Comparison of ENCODE assay signal across 8 cellular contexts in genomic region chr6:129893513-129894098, GRCh38. TPM values are rescaled to one million over a fixed set of nuclear protein-coding genes. Genes with fewer than 3 reads are reported as not detected.
A peak's percentile ranks its signal among the peaks of the same experiment; 100 is the strongest.
DNase-seq lines count a peak whose midpoint lies in the region; FAIRE-seq and TF ChIP-seq lines count a peak whose summit lies in the region.

No MANE protein-coding gene starts in this region.

- DNase-seq in LHCN-M2 (ENCODE audit: low read depth) (peak; percentile 37), choroid plexus epithelial cell (ENCODE audit: low read depth) (peak; percentile 69), kidney glomerular epithelial cell (lab: John Stamatoyannopoulos, UW) (no peak), COR-L47 (lab: John Stamatoyannopoulos, UW) (no peak), NCI-H1436 (lab: John Stamatoyannopoulos, UW) (no peak), NOMO-1 (lab: John Stamatoyannopoulos, UW; ENCODE audit: unreplicated experiment in 2 of 2) (no peak)

- H3K36me3 ChIP-seq in neural cell (ENCODE audit: insufficient read depth, low read length), result no peaks in the 10 kb centered on the region

- FAIRE-seq in G401.6 (lab: Jason Lieb, UNC), result peak; percentile 51

- no peak for TF ChIP-seq EP300 in neural cell (conservative IDR thresholded peaks at IDR 0.05; ENCODE audit: poor library complexity, severe bottlenecking)

- H3K4me3 ChIP-seq in choroid plexus epithelial cell (ENCODE audit: low read depth, low read length) (no peak overlapping the region), neural cell (ENCODE audit: low read length) (no peak overlapping the region)

- H3K79me2 ChIP-seq in neural cell (replicated peaks; ENCODE audit: insufficient read depth, low read length), result no peaks in the 10 kb centered on the region

- no peaks in the 10 kb centered on the region for H3F3A ChIP-seq in neural cell (ENCODE audit: insufficient read depth, low read length, poor library complexity, severe bottlenecking)

- H3K27ac ChIP-seq in neural cell (ENCODE audit: low read length), result no peak overlapping the region

- no peaks in the 10 kb centered on the region for H3K27me3 ChIP-seq in neural cell (ENCODE audit: insufficient read depth, low read depth, low read length)

- H3K4me2 ChIP-seq in neural cell (ENCODE audit: low read length), result no peak overlapping the region

- H3K9me2 ChIP-seq in neural cell (ENCODE audit: insufficient read depth, low read length), result no peaks in the 10 kb centered on the region

- H4K20me1 ChIP-seq in neural cell (ENCODE audit: insufficient read depth), result no peaks in the 10 kb centered on the region

- peak; percentile 36 for TF ChIP-seq RAD21 in neural cell (conservative IDR thresholded peaks at IDR 0.05)

- TF ChIP-seq CTCF in choroid plexus epithelial cell (conservative IDR thresholded peaks at IDR 0.05; ENCODE audit: low read depth, low read length), result peak; percentile 43
- TF ChIP-seq CTCF in neural cell (IDR thresholded peaks at IDR 0.05; ENCODE audit: poor library complexity, severe bottlenecking), result peak; percentile 39

- H2AFZ ChIP-seq in neural cell (ENCODE audit: low read depth, low read length), result no peak overlapping the region

- H3K9ac ChIP-seq in neural cell (ENCODE audit: low read length), result no peak overlapping the region

- H3K9me3 ChIP-seq in neural cell (ENCODE audit: low read length), result no peaks in the 10 kb centered on the region

TF ChIP-seq in neural cell, 6 proteins besides CTCF, POLR2A, EP300 and RAD21:
- peak; percentile 19 for TF ChIP-seq SMC3 (conservative IDR thresholded peaks at IDR 0.05; ENCODE audit: poor library complexity)
- TF ChIP-seq EZH2 (IDR thresholded peaks at IDR 0.05; ENCODE audit: borderline replicate concordance, insufficient read depth, low read length, poor library complexity, severe bottlenecking), result no peak
- no peak for TF ChIP-seq REST (IDR thresholded peaks at IDR 0.05; ENCODE audit: borderline replicate concordance)
- TF ChIP-seq TAF1 (IDR thresholded peaks at IDR 0.05; ENCODE audit: low read depth), result no peak
- no peak for TF ChIP-seq POLR2AphosphoS5 (IDR thresholded peaks at IDR 0.05)

RNA-seq across cellular contexts. Expression of gene TMEM244, which starts 32.5 kb away (rescaled TPM):
- total RNA-seq in LHCN-M2 (2014; rRNA removed), result 0.52 and 2.2 TPM in 2 replicates
- 0.67 TPM for polyA plus RNA-seq in LHCN-M2 (2012)
- polyA plus RNA-seq in neural cell, result not detected in 2 replicates
- not detected in 2 replicates for polyA minus RNA-seq in neural cell

Comparison
In these comparisons a context has a peak if more than half of its experiments do, and no peak if none do; other contexts are left out.
1. DNase-seq: peak in LHCN-M2 (single experiment) and choroid plexus epithelial cell (single experiment); none in kidney glomerular epithelial cell (single experiment), COR-L47 (single experiment), NCI-H1436 (single experiment) and NOMO-1 (0 of 2).